ENCODE assay signal across 9 cellular contexts in the genomic region with DNA sequence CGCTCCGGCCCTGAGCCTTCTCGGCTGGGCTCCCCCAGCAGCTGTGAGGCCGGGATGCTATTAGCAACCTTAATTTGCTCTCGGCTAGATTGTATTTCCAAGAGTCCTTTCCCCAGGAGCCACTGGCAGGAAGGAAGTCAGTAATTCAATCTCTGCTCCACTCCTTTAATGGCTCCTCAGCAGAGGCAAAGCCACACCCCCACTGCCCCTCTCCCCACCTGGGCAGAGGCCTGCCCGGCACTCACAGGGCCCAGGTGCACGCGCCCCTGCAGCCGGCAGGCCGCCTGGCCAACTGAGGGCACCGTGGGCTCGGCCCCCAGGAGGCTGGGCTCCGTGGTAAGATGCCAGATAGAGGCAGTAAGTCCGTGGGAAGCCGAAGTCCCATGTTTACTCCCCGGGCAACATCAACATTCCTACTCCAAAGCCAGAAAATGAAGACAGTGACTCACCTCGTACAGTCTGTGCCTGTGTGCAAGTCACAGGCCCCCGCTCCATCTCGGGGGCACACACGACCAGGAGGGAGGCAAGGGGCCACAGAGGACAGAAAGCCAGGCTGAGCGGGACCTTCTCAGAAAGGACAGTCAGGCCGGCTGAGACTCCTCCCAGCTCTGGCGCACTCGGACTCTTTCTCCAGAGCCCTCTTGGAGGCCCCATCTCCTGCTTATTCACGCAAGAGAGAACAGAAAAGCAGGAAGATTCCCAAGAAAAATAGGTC. TPM values are rescaled to one million over a fixed set of nuclear protein-coding genes. Genes with fewer than 3 reads are reported as not detected.
DNase-seq lines count a peak whose midpoint lies in the region; ATAC-seq and TF ChIP-seq lines count a peak whose summit lies in the region.
"Had no signal": no experiment of that assay in that cellular context is flagged by ENCODE, and none has a peak within 500 bp of the region (broad histone marks: within the 10 kb centered on the region; RNA-seq: fewer than 3 reads in every experiment).

No MANE protein-coding gene starts in this region.

- peak in 1 of 6 experiments; percentile 3 for TF ChIP-seq CTCF in thyroid gland (IDR thresholded peaks at IDR 0.05)

- ATAC-seq in activated T-helper 17 cell treated with anti-CD3 and anti-CD28 coated beads, Interleukin-2, amount 50 U/mL, for 72 hours (replicated peaks): no peak
- ATAC-seq in GM21423 (IDR thresholded peaks at IDR 0.05; ENCODE audit: unreplicated experiment): no peak

- H3K27ac Mint-ChIP-seq in activated T-helper 17 cell treated with anti-CD3 and anti-CD28 coated beads, Interleukin-2, amount 50 U/mL, for 72 hours: no peak overlapping the region
- H3K27ac Mint-ChIP-seq: progenitor cell of endocrine pancreas had no signal

- intact Hi-C loops in thyroid gland (cut with DNase I): no loop called here

- no peaks in the 10 kb centered on the region for H3K27me3 ChIP-seq in thyroid gland

- H3K9me3 ChIP-seq in thyroid gland: no peaks in the 10 kb centered on the region

- H3K9me3 Mint-ChIP-seq in activated T-helper 17 cell treated with anti-CD3 and anti-CD28 coated beads, Interleukin-2, amount 50 U/mL, for 72 hours: no peaks in the 10 kb centered on the region

- H3K4me3 Mint-ChIP-seq in activated T-helper 17 cell treated with anti-CD3 and anti-CD28 coated beads, Interleukin-2, amount 50 U/mL, for 72 hours: peak overlapping the region; percentile 95

- peaks cover 4% of the 10 kb centered on the region for H3K27me3 Mint-ChIP-seq in activated T-helper 17 cell treated with anti-CD3 and anti-CD28 coated beads, Interleukin-2, amount 50 U/mL, for 72 hours

- DNase-seq in NCI-H146 (lab: John Stamatoyannopoulos, UW) (peak; percentile 45), NCI-H146 treated with DMSO at 0.1 percent for 48 hours (lab: John Stamatoyannopoulos, UW; ENCODE audit: unreplicated experiment) (no peak), iPS-NIHi7 (ENCODE audit: extremely low spot score) (peak; percentile 75), thyroid gland (peak; percentile 70 to 75), ureter (ENCODE audit: low spot score) (no peak), germinal center (ENCODE audit: low spot score) (no peak)

- peaks cover 46% of the 10 kb centered on the region for H3K4me1 Mint-ChIP-seq in activated T-helper 17 cell treated with anti-CD3 and anti-CD28 coated beads, Interleukin-2, amount 50 U/mL, for 72 hours

- H3K27ac ChIP-seq in thyroid gland: peak overlapping the region; percentile 76 to 88 (median 83)

- H3K4me1 ChIP-seq in thyroid gland: peaks cover 4 to 60% of the 10 kb centered on the region in 2 donors

- H3K36me3 ChIP-seq in thyroid gland: no peaks in the 10 kb centered on the region

- 15 to 22% methylated on average over 17 to 21 of the region's 25 CpGs for WGBS in thyroid gland, 2 donors

- H3K36me3 Mint-ChIP-seq in activated T-helper 17 cell treated with anti-CD3 and anti-CD28 coated beads, Interleukin-2, amount 50 U/mL, for 72 hours (ENCODE audit: low read depth): peaks cover 43% of the 10 kb centered on the region

- TF ChIP-seq POLR2A in thyroid gland (IDR thresholded peaks at IDR 0.05): peak in 1 of 2 donors; percentile 51

- peak overlapping the region in 2 of 3 donors; percentile 18 to 22 for H3K4me3 ChIP-seq in thyroid gland (replicated peaks in 1 of 3)

RNA-seq across cellular contexts. Expression of gene IGSF9B, which starts 5.1 kb away (rescaled TPM):
- total RNA-seq in activated T-helper 17 cell treated with anti-CD3 and anti-CD28 coated beads, Interleukin-2, amount 50 U/mL, for 72 hours: 100 to 1,000 TPM in 1 of 2 donors, 10 to 100 TPM in 1; 25.4 to 279 TPM
- total RNA-seq in thyroid gland: 10 to 100 TPM in 3 of 4 donors, 1 to 10 TPM in 1; 9.7 to 36.5 (median 13.8) TPM
- 52.0 TPM for total RNA-seq in ureter

Comparison
In these comparisons a context has a peak if more than half of its experiments do, and no peak if none do; other contexts are left out.
1. DNase-seq: peak in NCI-H146 (single experiment), iPS-NIHi7 (single experiment) and thyroid gland (2 of 2); none in NCI-H146 treated with DMSO at 0.1 percent for 48 hours (single experiment), ureter (single experiment) and germinal center (single experiment).